In genomic region chr2:15811367-15811766, GRCh38 we compare ENCODE assay signal across 1 cellular context.
TF ChIP-seq lines count a peak whose summit lies in the region.

No MANE protein-coding gene starts in this region.

TF ChIP-seq in H1, 55 proteins besides CTCF, POLR2A, EP300 and RAD21:
- TF ChIP-seq BRCA1 (IDR thresholded peaks at IDR 0.05; ENCODE audit: low read depth, low read length) (no peak), TEAD4 (IDR thresholded peaks at IDR 0.05; ENCODE audit: low read depth, low read length) (peak; percentile 82)
TF ChIP-seq in H1: peak in this region for 1.
